ENCODE assay signal across 1 cellular context in the genomic region with DNA sequence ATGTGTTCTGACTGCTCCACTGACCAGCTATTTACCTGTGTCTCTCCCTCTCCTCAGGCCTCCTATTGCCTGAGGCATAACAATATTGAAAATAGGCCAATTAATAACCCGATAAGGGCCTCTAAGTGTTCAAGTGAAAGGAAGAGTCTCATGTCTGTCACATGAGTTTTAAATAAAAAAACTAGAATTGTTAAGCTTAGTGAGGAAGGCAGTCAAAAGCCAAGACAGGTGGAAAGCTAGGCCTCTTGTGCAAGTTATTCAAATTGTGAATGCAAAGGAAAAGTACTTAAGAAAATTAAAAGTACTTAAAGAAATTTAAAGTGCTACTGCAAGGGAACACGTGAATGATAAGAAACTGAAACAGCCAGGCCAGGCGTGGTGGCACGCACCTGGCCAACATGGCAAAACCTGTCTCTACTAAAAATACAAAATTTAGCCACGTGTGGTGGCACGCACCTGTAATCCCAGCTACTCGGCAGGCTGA.
TF ChIP-seq lines count a peak whose summit lies in the region.

No MANE protein-coding gene starts in this region.

TF ChIP-seq in SK-N-SH treated with all-trans-retinoic acid at 6 μM for 48 hours, 23 proteins besides CTCF, POLR2A, EP300 and RAD21 (continued from another document):
- TF ChIP-seq, protein P1, sequence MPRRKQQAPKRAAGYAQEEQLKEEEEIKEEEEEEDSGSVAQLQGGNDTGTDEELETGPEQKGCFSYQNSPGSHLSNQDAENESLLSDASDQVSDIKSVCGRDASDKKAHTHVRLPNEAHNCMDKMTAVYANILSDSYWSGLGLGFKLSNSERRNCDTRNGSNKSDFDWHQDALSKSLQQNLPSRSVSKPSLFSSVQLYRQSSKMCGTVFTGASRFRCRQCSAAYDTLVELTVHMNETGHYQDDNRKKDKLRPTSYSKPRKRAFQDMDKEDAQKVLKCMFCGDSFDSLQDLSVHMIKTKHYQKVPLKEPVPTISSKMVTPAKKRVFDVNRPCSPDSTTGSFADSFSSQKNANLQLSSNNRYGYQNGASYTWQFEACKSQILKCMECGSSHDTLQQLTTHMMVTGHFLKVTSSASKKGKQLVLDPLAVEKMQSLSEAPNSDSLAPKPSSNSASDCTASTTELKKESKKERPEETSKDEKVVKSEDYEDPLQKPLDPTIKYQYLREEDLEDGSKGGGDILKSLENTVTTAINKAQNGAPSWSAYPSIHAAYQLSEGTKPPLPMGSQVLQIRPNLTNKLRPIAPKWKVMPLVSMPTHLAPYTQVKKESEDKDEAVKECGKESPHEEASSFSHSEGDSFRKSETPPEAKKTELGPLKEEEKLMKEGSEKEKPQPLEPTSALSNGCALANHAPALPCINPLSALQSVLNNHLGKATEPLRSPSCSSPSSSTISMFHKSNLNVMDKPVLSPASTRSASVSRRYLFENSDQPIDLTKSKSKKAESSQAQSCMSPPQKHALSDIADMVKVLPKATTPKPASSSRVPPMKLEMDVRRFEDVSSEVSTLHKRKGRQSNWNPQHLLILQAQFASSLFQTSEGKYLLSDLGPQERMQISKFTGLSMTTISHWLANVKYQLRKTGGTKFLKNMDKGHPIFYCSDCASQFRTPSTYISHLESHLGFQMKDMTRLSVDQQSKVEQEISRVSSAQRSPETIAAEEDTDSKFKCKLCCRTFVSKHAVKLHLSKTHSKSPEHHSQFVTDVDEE (CRISPR knock-in tag; IDR thresholded peaks at IDR 0.05) = no peak
- TF ChIP-seq, protein P2, sequence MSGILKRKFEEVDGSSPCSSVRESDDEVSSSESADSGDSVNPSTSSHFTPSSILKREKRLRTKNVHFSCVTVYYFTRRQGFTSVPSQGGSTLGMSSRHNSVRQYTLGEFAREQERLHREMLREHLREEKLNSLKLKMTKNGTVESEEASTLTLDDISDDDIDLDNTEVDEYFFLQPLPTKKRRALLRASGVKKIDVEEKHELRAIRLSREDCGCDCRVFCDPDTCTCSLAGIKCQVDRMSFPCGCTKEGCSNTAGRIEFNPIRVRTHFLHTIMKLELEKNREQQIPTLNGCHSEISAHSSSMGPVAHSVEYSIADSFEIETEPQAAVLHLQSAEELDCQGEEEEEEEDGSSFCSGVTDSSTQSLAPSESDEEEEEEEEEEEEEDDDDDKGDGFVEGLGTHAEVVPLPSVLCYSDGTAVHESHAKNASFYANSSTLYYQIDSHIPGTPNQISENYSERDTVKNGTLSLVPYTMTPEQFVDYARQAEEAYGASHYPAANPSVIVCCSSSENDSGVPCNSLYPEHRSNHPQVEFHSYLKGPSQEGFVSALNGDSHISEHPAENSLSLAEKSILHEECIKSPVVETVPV (CRISPR knock-in tag; IDR thresholded peaks at IDR 0.05) = no peak
- TF ChIP-seq SNAI2 (CRISPR knock-in tag; IDR thresholded peaks at IDR 0.05) = no peak
TF ChIP-seq in SK-N-SH treated with all-trans-retinoic acid at 6 μM for 48 hours: peak in this region for 0.
